18 cellular contexts compared by ENCODE assay signal in genomic region chr4:168337550-168337940, GRCh38.
"Had no signal": no experiment of that assay in that cellular context is flagged by ENCODE, and none has a peak within 500 bp of the region (broad histone marks: within the 10 kb centered on the region; RNA-seq: fewer than 3 reads in every experiment).

No MANE protein-coding gene starts in this region.

- H3K4me3 ChIP-seq: adrenal gland, lower lobe of right lung, skin epidermis had no signal

- ATAC-seq: left colon, lower lobe of right lung, T-helper 17 cell had no signal

- H3K9me3 ChIP-seq: adrenal gland, lower lobe of right lung had no signal

- H3K36me3 ChIP-seq: adrenal gland, lower lobe of right lung had no signal

- H3K4me1 ChIP-seq: adrenal gland, lower lobe of right lung had no signal

- H3K27ac ChIP-seq: adrenal gland, lower lobe of right lung had no signal

- H3K27me3 ChIP-seq: adrenal gland had no signal

- DNase-seq: activated CD4-positive, alpha-beta memory T cell treated with anti-CD3 and anti-CD28 coated beads, Interleukin-2, amount 10 ng/mL, durations not matched to agents 7 days and 5 days; activated CD4-positive, alpha-beta T cell treated with anti-CD3 and anti-CD28 coated beads for 4 hours; activated effector memory CD4-positive, alpha-beta T cell treated with Interleukin-2 at 50 U/mL for 16 hours; activated naive CD4-positive, alpha-beta T cell treated with anti-CD3 and anti-CD28 coated beads, Interleukin-2, amount 50 U/mL, for 16 hours; activated T-cell treated with anti-CD3 and anti-CD28 coated beads, Interleukin-2, amount 50 U/mL, for 24 hours; adrenal gland; erythroblast; foreskin fibroblast; glutamatergic neuron; left colon; lower lobe of right lung; naive B cell; SIG-M5; stimulated activated CD4-positive, alpha-beta T cell treated with anti-CD3 and anti-CD28 coated beads, Interleukin-4, amount 100 ng/mL, for 24 hours; stimulated activated naive CD4-positive, alpha-beta T cell treated with Interleukin-2 at 50 U/mL for 16 hours; substantia nigra; T-helper 17 cell had no signal
